Comparison of ENCODE assay signal across 1 cellular context in genomic region chr11:868802-869201, GRCh38.
TF ChIP-seq lines count a peak whose summit lies in the region.

No MANE protein-coding gene starts in this region.

TF ChIP-seq in GM12891, 5 proteins besides CTCF, POLR2A, EP300 and RAD21 (continued from another document):
- TF ChIP-seq POLR2AphosphoS5 (IDR thresholded peaks at IDR 0.05; ENCODE audit: low read depth, low read length) (no peak), TAF1 (IDR thresholded peaks at IDR 0.05; ENCODE audit: low read depth, low read length) (no peak), PAX5 (IDR thresholded peaks at IDR 0.05; ENCODE audit: insufficient read depth, low read length, severe bottlenecking) (no peak), SPI1 (IDR thresholded peaks at IDR 0.05; ENCODE audit: low read depth, low read length) (no peak)
